Comparison of ENCODE assay signal across 16 cellular contexts in the genomic region with DNA sequence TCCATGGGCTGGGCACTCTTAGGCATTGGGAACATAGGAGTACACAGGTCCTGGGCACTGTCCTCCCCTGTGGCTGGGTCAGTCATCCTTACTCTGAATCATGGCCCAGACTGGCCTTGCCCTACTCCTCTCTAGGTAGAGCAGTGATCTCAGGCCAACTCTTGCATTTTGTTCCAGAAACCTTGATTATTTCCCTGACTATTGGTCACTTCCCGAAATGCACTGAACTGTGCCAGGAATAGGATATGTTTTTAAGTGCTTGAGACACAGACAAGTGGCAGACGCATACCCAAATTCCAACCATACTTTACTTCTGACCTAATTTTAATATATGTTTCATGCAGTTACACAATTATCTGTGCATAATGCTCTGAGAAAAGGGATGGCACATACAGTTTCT. TPM values are rescaled to one million over a fixed set of nuclear protein-coding genes. Genes with fewer than 3 reads are reported as not detected.
DNase-seq lines count a peak whose midpoint lies in the region; ATAC-seq and TF ChIP-seq lines count a peak whose summit lies in the region.
"Had no signal": no experiment of that assay in that cellular context is flagged by ENCODE, and none has a peak within 500 bp of the region (broad histone marks: within the 10 kb centered on the region; RNA-seq: fewer than 3 reads in every experiment).

No MANE protein-coding gene starts in this region.

- H3K27me3 ChIP-seq in upper lobe of right lung = no peaks in the 10 kb centered on the region
- H3K27me3 ChIP-seq: right lobe of liver had no signal

- no peak overlapping the region for H3K4me3 ChIP-seq in cardiac fibroblast (replicated peaks in 1 of 2; ENCODE audit: low read depth in 2 of 2, low read length in 2 of 2)
- no peak overlapping the region for H3K4me3 ChIP-seq in upper lobe of right lung
- H3K4me3 ChIP-seq: right lobe of liver, thoracic aorta had no signal

- peaks cover 19% of the 10 kb centered on the region for H3K36me3 ChIP-seq in upper lobe of right lung

- H3K9me3 ChIP-seq in upper lobe of right lung = no peaks in the 10 kb centered on the region
- H3K9me3 ChIP-seq: right lobe of liver, thoracic aorta had no signal

- no peaks in the 10 kb centered on the region for H3K9me3 Mint-ChIP-seq in activated CD4-positive, alpha-beta T cell treated with anti-CD3 and anti-CD28 coated beads, Interleukin-2, amount 10 ng/mL, durations not matched to agents 24 days and 14 days

- no peak overlapping the region for H3K4me3 Mint-ChIP-seq in activated CD4-positive, alpha-beta T cell treated with anti-CD3 and anti-CD28 coated beads, Interleukin-2, amount 10 ng/mL, durations not matched to agents 24 days and 14 days

- H3K27ac Mint-ChIP-seq in activated CD4-positive, alpha-beta T cell treated with anti-CD3 and anti-CD28 coated beads, Interleukin-2, amount 10 ng/mL, durations not matched to agents 24 days and 14 days = no peak overlapping the region

- intact Hi-C loops in Right ventricle myocardium superior (cut with DNase I) = no loop called here
- intact Hi-C loops in Right ventricle myocardium inferior (cut with DNase I) = no loop called here
- intact Hi-C loops in upper lobe of right lung (cut with DNase I) = no loop called here
- intact Hi-C loops in activated CD4-positive, alpha-beta T cell treated with anti-CD3 and anti-CD28 coated beads, Interleukin-2, amount 10 ng/mL, durations not matched to agents 24 days and 14 days (cut with micrococcal nuclease) = no loop called here

- H3K4me1 ChIP-seq in upper lobe of right lung = no peaks in the 10 kb centered on the region
- H3K4me1 ChIP-seq: right lobe of liver had no signal

- peak; percentile 49 for ATAC-seq in Right ventricle myocardium superior (ENCODE audit: poor library complexity)
- ATAC-seq in Right ventricle myocardium inferior = no peak
- ATAC-seq in upper lobe of right lung = peak; percentile 69
- no peak for ATAC-seq in GM21367 (IDR thresholded peaks at IDR 0.05; ENCODE audit: unreplicated experiment)

- H3K27ac ChIP-seq in upper lobe of right lung = no peak overlapping the region
- H3K27ac ChIP-seq: right lobe of liver, thoracic aorta had no signal

- no peak for TF ChIP-seq CTCF in cardiac fibroblast (IDR thresholded peaks at IDR 0.05; ENCODE audit: low read depth, low read length)
- TF ChIP-seq CTCF in upper lobe of right lung (IDR thresholded peaks at IDR 0.05) = no peak

- DNase-seq in Right ventricle myocardium superior (no peak), Right ventricle myocardium inferior (ENCODE audit: missing footprints) (no peak), cardiac fibroblast (ENCODE audit: low read depth in 2 of 2) (peak; percentile 92 to 95), hepatic stellate cell (ENCODE audit: low spot score) (peak; percentile 66), upper lobe of right lung (no peak)
- DNase-seq in activated T-cell treated with anti-CD3 and anti-CD28 coated beads, Interleukin-2, amount 50 U/mL, for 48 hours = no peak
- no peak for DNase-seq in activated CD4-positive, alpha-beta T cell treated with anti-CD3 and anti-CD28 coated beads, Interleukin-2, amount 10 ng/mL, durations not matched to agents 24 days and 14 days
- DNase-seq: 8988T; activated CD4-positive, alpha-beta T cell treated with anti-CD3 and anti-CD28 coated beads for 4 hours; activated gamma-delta T cell; DMS79; NCI-H1092 treated with DMSO at 0.1 percent for 48 hours; right lobe of liver had no signal

- H3K27me3 Mint-ChIP-seq in activated CD4-positive, alpha-beta T cell treated with anti-CD3 and anti-CD28 coated beads, Interleukin-2, amount 10 ng/mL, durations not matched to agents 24 days and 14 days = no peaks in the 10 kb centered on the region

- no peaks in the 10 kb centered on the region for H3K4me1 Mint-ChIP-seq in activated CD4-positive, alpha-beta T cell treated with anti-CD3 and anti-CD28 coated beads, Interleukin-2, amount 10 ng/mL, durations not matched to agents 24 days and 14 days

- peaks cover 13% of the 10 kb centered on the region for H3K36me3 Mint-ChIP-seq in activated CD4-positive, alpha-beta T cell treated with anti-CD3 and anti-CD28 coated beads, Interleukin-2, amount 10 ng/mL, durations not matched to agents 24 days and 14 days (ENCODE audit: low read depth)

RNA-seq across cellular contexts. Expression of a gene that starts 16.8 kb away (rescaled TPM):
- total RNA-seq in Right ventricle myocardium superior = 939 TPM
- total RNA-seq in Right ventricle myocardium inferior = 1,104 TPM
- 1,173 TPM for total RNA-seq in upper lobe of right lung
- total RNA-seq in activated CD4-positive, alpha-beta T cell treated with anti-CD3 and anti-CD28 coated beads, Interleukin-2, amount 10 ng/mL, durations not matched to agents 24 days and 14 days = 2,460 and 2,469 TPM in 2 replicates

RNA-seq across cellular contexts. Expression of a gene that starts 26.6 kb away (rescaled TPM):
- total RNA-seq in Right ventricle myocardium superior = not detected
- total RNA-seq in Right ventricle myocardium inferior = not detected
- total RNA-seq in upper lobe of right lung = not detected
- total RNA-seq in activated CD4-positive, alpha-beta T cell treated with anti-CD3 and anti-CD28 coated beads, Interleukin-2, amount 10 ng/mL, durations not matched to agents 24 days and 14 days = not detected in 2 replicates
- total RNA-seq: dermis microvascular lymphatic vessel endothelial cell, right lobe of liver, thoracic aorta had no signal

RNA-seq across cellular contexts. Expression of a gene that starts 31.4 kb away (rescaled TPM):
- total RNA-seq in Right ventricle myocardium superior = not detected
- total RNA-seq in Right ventricle myocardium inferior = not detected
- total RNA-seq in upper lobe of right lung = not detected
- total RNA-seq in activated CD4-positive, alpha-beta T cell treated with anti-CD3 and anti-CD28 coated beads, Interleukin-2, amount 10 ng/mL, durations not matched to agents 24 days and 14 days = not detected in 2 replicates
- total RNA-seq: dermis microvascular lymphatic vessel endothelial cell, right lobe of liver had no signal

RNA-seq across cellular contexts. Expression of a gene that starts 56.2 kb away (rescaled TPM):
- total RNA-seq in Right ventricle myocardium superior (17.2 TPM), Right ventricle myocardium inferior (21.4 TPM), upper lobe of right lung (29.9 TPM)
- not detected in 2 replicates for total RNA-seq in activated CD4-positive, alpha-beta T cell treated with anti-CD3 and anti-CD28 coated beads, Interleukin-2, amount 10 ng/mL, durations not matched to agents 24 days and 14 days

Comparison
In these comparisons a context has a peak if more than half of its experiments do, and no peak if none do; other contexts are left out.
1. ATAC-seq: peak in Right ventricle myocardium superior (single experiment) and upper lobe of right lung (single experiment); none in Right ventricle myocardium inferior (single experiment) and GM21367 (single experiment).
2. DNase-seq: peak in cardiac fibroblast (2 of 2) and hepatic stellate cell (single experiment); none in Right ventricle myocardium superior (single experiment), Right ventricle myocardium inferior (single experiment), upper lobe of right lung (single experiment), activated T-cell treated with anti-CD3 and anti-CD28 coated beads, Interleukin-2, amount 50 U/mL, for 48 hours (0 of 2) and activated CD4-positive, alpha-beta T cell treated with anti-CD3 and anti-CD28 coated beads, Interleukin-2, amount 10 ng/mL, durations not matched to agents 24 days and 14 days (single experiment).